ENCODE assay signal across 1 cellular context in genomic region chr3:143601738-143602480, GRCh38.
TF ChIP-seq lines count a peak whose summit lies in the region.

No MANE protein-coding gene starts in this region.

TF ChIP-seq in K562, 482 proteins besides CTCF, POLR2A, EP300 and RAD21:
- TF ChIP-seq DDX20 (tag; IDR thresholded peaks at IDR 0.05; ENCODE audit: low read depth), result no peak
- TF ChIP-seq NFIC (IDR thresholded peaks at IDR 0.05), result peak; percentile 64
- peak in 1 of 2 experiments; percentile 39; a peak in 2 of 4 replicates for TF ChIP-seq NRF1 (conservative IDR thresholded peaks at IDR 0.05 in 1 of 2, IDR thresholded peaks at IDR 0.05 in 1 of 2)
